Comparison of ENCODE assay signal across 8 cellular contexts in genomic region chr10:31318854-31319601, GRCh38. TPM values are rescaled to one million over a fixed set of nuclear protein-coding genes. Genes with fewer than 3 reads are reported as not detected.
DNase-seq lines count a peak whose midpoint lies in the region; ATAC-seq and TF ChIP-seq lines count a peak whose summit lies in the region.

ZEB1 (plus strand) TSS chr10:31319216; CDS start chr10:31319235, 19 bp downstream.

- DNase-seq in Caco-2 = peak; percentile 88 to 93
- peak in 74 of 76 experiments; percentile 12 to 84 (median 61) for DNase-seq in HUDEP-2 (lab: John Stamatoyannopoulos, UW; ENCODE audit: unreplicated experiment in 76 of 76)
- peak; percentile 50 for DNase-seq in NOMO-1 treated with dmso at 0.1 percent for 144 hours (lab: John Stamatoyannopoulos, UW; ENCODE audit: unreplicated experiment)
- DNase-seq in activated T-cell treated with anti-CD3 and anti-CD28 coated beads for 24 hours (ENCODE audit: low read depth) = peak; percentile 87
- DNase-seq in epithelial cell of proximal tubule (ENCODE audit: low read depth) = peak; percentile 83
- DNase-seq in stimulated activated CD8-positive, alpha-beta memory T cell treated with anti-CD3 and anti-CD28 coated beads, Interleukin-4, amount 100 ng/mL, for 48 hours = peak; percentile 93

- H3K4me3 ChIP-seq in Caco-2 (ENCODE audit: low read depth, low read length) = peak within 1 kb of the TSS; percentile 66
- peak within 1 kb of the TSS; percentile 91 for H3K4me3 ChIP-seq in epithelial cell of proximal tubule (ENCODE audit: low read depth, low read length)
- H3K4me3 ChIP-seq in mucosa of rectum (ENCODE audit: low read length in 2 of 2) = peak within 1 kb of the TSS; percentile 89 to 98

- H3K27me3 Mint-ChIP-seq in Caco-2 (ENCODE audit: insufficient read depth, unreplicated experiment) = peaks cover 37% of the 10 kb centered on the region

- POLR2A ChIA-PET in Caco-2 (lab: Charles Lee) = no interaction called here

- TF ChIP-seq CTCF in Caco-2 (IDR thresholded peaks at IDR 0.05; ENCODE audit: insufficient read depth in 1 of 2, low read depth in 1 of 2, low read length in 1 of 2, severe bottlenecking in 1 of 2, unreplicated experiment in 1 of 2) = peak; percentile 40 to 65
- peak; percentile 45 for TF ChIP-seq CTCF in epithelial cell of proximal tubule (conservative IDR thresholded peaks at IDR 0.05; ENCODE audit: low read depth, low read length)

- no peaks in the 10 kb centered on the region for H3K36me3 ChIP-seq in Caco-2 (ENCODE audit: control insufficient read depth, insufficient read depth, low read length)
- no peaks in the 10 kb centered on the region for H3K36me3 ChIP-seq in mucosa of rectum (ENCODE audit: control insufficient read depth in 2 of 2, insufficient read depth in 2 of 2, low read length in 2 of 2)

- no peaks in the 10 kb centered on the region for H3K9me3 Mint-ChIP-seq in Caco-2 (ENCODE audit: unreplicated experiment)

- peak within 1 kb of the TSS; percentile 72 for H3K27ac Mint-ChIP-seq in Caco-2 (ENCODE audit: unreplicated experiment)

- H3K9ac ChIP-seq in mucosa of rectum (ENCODE audit: low read depth in 1 of 2, low read length in 2 of 2) = peak within 1 kb of the TSS; percentile 80 to 90

- peaks cover 7% of the 10 kb centered on the region for H3K36me3 Mint-ChIP-seq in Caco-2 (ENCODE audit: insufficient read depth, unreplicated experiment)

- CTCF ChIA-PET in Caco-2 (lab: Charles Lee) = no interaction called here

- ATAC-seq in GM21360 (IDR thresholded peaks at IDR 0.05; ENCODE audit: unreplicated experiment) = peak; percentile 36

- H3K4me3 Mint-ChIP-seq in Caco-2 (ENCODE audit: unreplicated experiment) = peak within 1 kb of the TSS; percentile 91

- no peaks in the 10 kb centered on the region for H3K4me1 Mint-ChIP-seq in Caco-2 (ENCODE audit: low read depth, unreplicated experiment)

- H3K27ac ChIP-seq in mucosa of rectum (ENCODE audit: low read depth in 2 of 2, low read length in 2 of 2) = peak within 1 kb of the TSS; percentile 86 to 90

- H3K27me3 ChIP-seq in Caco-2 (replicated peaks; ENCODE audit: control insufficient read depth, insufficient read depth, low read length) = peaks cover 2% of the 10 kb centered on the region
- H3K27me3 ChIP-seq in mucosa of rectum (ENCODE audit: control insufficient read depth in 2 of 2, insufficient read depth in 2 of 2, low read length in 2 of 2) = peaks cover 0 to 6% of the 10 kb centered on the region in 2 donors

- intact Hi-C loops in Caco-2 (cut with micrococcal nuclease; ENCODE audit: unreplicated experiment) = loop anchor here (2.0 to 10.0 kb wide), 2 partner anchors 286 to 446 kb away; no protein-coding TSS in a partner anchor

- H3K4me1 ChIP-seq in Caco-2 = peaks cover 11% of the 10 kb centered on the region
- H3K4me1 ChIP-seq in mucosa of rectum (ENCODE audit: control insufficient read depth in 2 of 2, insufficient read depth in 2 of 2, low read length in 2 of 2) = peaks cover 5 to 6% of the 10 kb centered on the region in 2 donors

- no TSS peak for BruUV-seq in Caco-2 (replicated peaks; lab: Mats Ljungman, UMichigan)

- H3K9me3 ChIP-seq in Caco-2 = no peaks in the 10 kb centered on the region
- H3K9me3 ChIP-seq in mucosa of rectum (ENCODE audit: control insufficient read depth in 2 of 2, low read length in 2 of 2) = no peaks in the 10 kb centered on the region

RNA-seq across cellular contexts. Expression of gene ZEB1, which starts in this region (rescaled TPM):
- total RNA-seq in Caco-2 (2022) (not detected in 2 replicates), epithelial cell of proximal tubule (13.2 and 16.0 TPM in 2 replicates)

Comparison
In these comparisons a context has a peak if more than half of its experiments do, and no peak if none do; other contexts are left out.
1. Peak in every context shown above with its lines: DNase-seq, ATAC-seq, H3K4me3 ChIP-seq and H3K27ac ChIP-seq.
2. RNA of gene ZEB1 (total RNA-seq): 13.2 to 16.0 TPM in epithelial cell of proximal tubule; not detected in Caco-2; every median in the first group is over 10 times any median in the second.
3. Peak in DNase-seq and H3K4me3 ChIP-seq in Caco-2; RNA of the gene not detected or under 1 TPM.